In genomic region chr20:17651761-17652388, GRCh38 we compare ENCODE assay signal across 13 cellular contexts. TPM values are rescaled to one million over a fixed set of nuclear protein-coding genes. Genes with fewer than 3 reads are reported as not detected.
A peak's percentile ranks its signal among the peaks of the same experiment; 100 is the strongest.
DNase-seq lines count a peak whose midpoint lies in the region; ATAC-seq and TF ChIP-seq lines count a peak whose summit lies in the region.
"Had no signal": no experiment of that assay in that cellular context is flagged by ENCODE, and none has a peak within 500 bp of the region (broad histone marks: within the 10 kb centered on the region; RNA-seq: fewer than 3 reads in every experiment).

No MANE protein-coding gene starts in this region.

- H3K4me1 ChIP-seq in PC-3 (ENCODE audit: insufficient read depth, low read length) = peaks cover 26% of the 10 kb centered on the region

- 0 out of 2 replicates have a peak, but pooled peaks cover 17% of the 10 kb centered on the region for H4K20me1 ChIP-seq in PC-3 (ENCODE audit: low read length)

- no peak overlapping the region for H3K27ac Mint-ChIP-seq in type B pancreatic cell
- H3K27ac Mint-ChIP-seq: CD4-positive, alpha-beta T cell had no signal

- no peaks in the 10 kb centered on the region for H3K27me3 Mint-ChIP-seq in type B pancreatic cell
- H3K27me3 Mint-ChIP-seq: CD4-positive, alpha-beta T cell had no signal

- peaks cover 89% of the 10 kb centered on the region for H3K79me2 ChIP-seq in PC-3 (ENCODE audit: low read length)

- POLR2A ChIA-PET in PC-3 (lab: Charles Lee; ENCODE audit: unreplicated experiment) = no interaction called here

- intact Hi-C loops in PC-3 (cut with micrococcal nuclease) (loop anchor here (10.0 kb wide), 1 partner anchor 343 kb away; no protein-coding TSS in a partner anchor), left colon (cut with DNase I, micrococcal nuclease) (no loop called here)

- no peaks in the 10 kb centered on the region for H3F3A ChIP-seq in PC-3 (ENCODE audit: low read length, unreplicated experiment)

- no peak overlapping the region for H3K4me3 ChIP-seq in PC-3 (ENCODE audit: low read length)

- peak; percentile 47 for ATAC-seq in PC-3
- ATAC-seq in left colon = peak; percentile 34
- no peak for ATAC-seq in HG03280 (IDR thresholded peaks at IDR 0.05; ENCODE audit: unreplicated experiment)
- no peak for ATAC-seq in GM21526 (IDR thresholded peaks at IDR 0.05; ENCODE audit: low FRiP score, unreplicated experiment)
- ATAC-seq in HG02885 (IDR thresholded peaks at IDR 0.05; ENCODE audit: poor library complexity, unreplicated experiment) = no peak

- H3K36me3 ChIP-seq in PC-3 (ENCODE audit: low read depth, low read length) = peaks cover 25% of the 10 kb centered on the region

- no peak overlapping the region for H3K4me2 ChIP-seq in PC-3 (ENCODE audit: low read length)

- BruUV-seq in PC-3 (replicated peaks; lab: Mats Ljungman, UMichigan) = no TSS peak

- H3K9me2 ChIP-seq in PC-3 (replicated peaks; ENCODE audit: low read length) = no peaks in the 10 kb centered on the region

- H3K36me3 Mint-ChIP-seq in type B pancreatic cell = peaks cover 6% of the 10 kb centered on the region

- no peaks in the 10 kb centered on the region for H3K9me3 Mint-ChIP-seq in type B pancreatic cell
- H3K9me3 Mint-ChIP-seq: CD4-positive, alpha-beta T cell had no signal

- no peak overlapping the region for H3K4me3 Mint-ChIP-seq in type B pancreatic cell
- H3K4me3 Mint-ChIP-seq: CD4-positive, alpha-beta T cell had no signal

- no peaks in the 10 kb centered on the region for H3K9me3 ChIP-seq in PC-3 (ENCODE audit: low read length)

- H3K4me1 Mint-ChIP-seq in type B pancreatic cell (ENCODE audit: unreplicated experiment) = peaks cover 25% of the 10 kb centered on the region

- H3K27ac ChIP-seq in 22Rv1 = no peak overlapping the region
- H3K27ac ChIP-seq in PC-3 (ENCODE audit: low read length) = no peak overlapping the region

- H3K27me3 ChIP-seq in PC-3 (ENCODE audit: low read length) = no peaks in the 10 kb centered on the region

- no peak overlapping the region for H3K9ac ChIP-seq in PC-3 (ENCODE audit: low read length)

- peak; percentile 27; the same call in 1 of the 2 replicates for TF ChIP-seq CTCF in 22Rv1 (IDR thresholded peaks at IDR 0.05)
- TF ChIP-seq CTCF in PC-3 (conservative IDR thresholded peaks at IDR 0.05; ENCODE audit: low read depth, low read length) = peak; percentile 64
- no peak for TF ChIP-seq CTCF in type B pancreatic cell (conservative IDR thresholded peaks at IDR 0.05)

- CTCF ChIA-PET in PC-3 (lab: Charles Lee) = no interaction called here

- peak; percentile 27 for DNase-seq in DMS79 treated with DMSO at 0.1 percent for 48 hours (lab: John Stamatoyannopoulos, UW)
- DNase-seq in PC-3 = peak; percentile 62
- DNase-seq in left colon = peak in 1 of 2 donors; percentile 31
- no peak for DNase-seq in type B pancreatic cell (ENCODE audit: extremely low spot score, unreplicated experiment)
- DNase-seq: cortex of kidney; NCI-H1436; stimulated activated CD4-positive, alpha-beta T cell treated with anti-CD3 and anti-CD28 coated beads, Interleukin-15, amount 100 ng/mL, for 24 hours; stimulated activated naive CD4-positive, alpha-beta T cell treated with Interleukin-2 at 50 U/mL for 16 hours had no signal

- no peak overlapping the region for H2AFZ ChIP-seq in PC-3 (ENCODE audit: low read length)

RNA-seq across cellular contexts. Expression of gene RRBP1, which starts 30.2 kb away (rescaled TPM):
- total RNA-seq in PC-3 (2014; rRNA removed) (176 and 241 TPM in 2 replicates), left colon (100 to 1,000 TPM; 357 to 460 TPM), type B pancreatic cell (ENCODE audit: low replicate concordance) (161 and 230 TPM in 2 replicates)

RNA-seq across cellular contexts. Expression of gene BANF2, which starts 47.9 kb away (rescaled TPM):
- total RNA-seq in PC-3 (2014; rRNA removed) (not detected in 2 replicates), left colon (not detected), type B pancreatic cell (ENCODE audit: low replicate concordance) (not detected in 2 replicates)
- total RNA-seq: CD4-positive, alpha-beta T cell had no signal

Comparison
In these comparisons a context has a peak if more than half of its experiments do, and no peak if none do; other contexts are left out.
1. ATAC-seq: peak in PC-3 (single experiment) and left colon (single experiment); none in HG03280 (single experiment), GM21526 (single experiment) and HG02885 (single experiment).